16 cellular contexts compared by ENCODE assay signal in the genomic region with DNA sequence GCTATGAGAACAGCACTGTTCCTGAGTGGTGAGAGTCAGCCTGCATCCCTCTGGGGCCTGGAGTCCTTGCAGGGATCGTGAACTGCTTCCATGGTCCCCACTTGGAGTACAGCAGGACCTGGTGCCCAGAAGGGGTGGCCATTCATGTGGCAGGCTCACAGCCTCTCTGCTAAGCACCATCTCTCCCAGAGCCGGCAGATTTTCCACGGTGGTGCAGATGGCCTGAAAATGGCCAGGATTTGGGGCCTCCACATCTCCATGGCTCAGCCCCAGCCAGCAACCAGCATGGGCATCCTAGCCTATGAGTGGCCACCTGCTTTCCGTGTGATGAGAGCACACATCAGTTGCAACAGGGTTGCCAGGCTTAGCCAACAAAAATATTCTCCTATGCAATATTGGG. TPM values are rescaled to one million over a fixed set of nuclear protein-coding genes. Genes with fewer than 3 reads are reported as not detected.
DNase-seq lines count a peak whose midpoint lies in the region; ATAC-seq lines count a peak whose summit lies in the region.
"Had no signal": no experiment of that assay in that cellular context is flagged by ENCODE, and none has a peak within 500 bp of the region (broad histone marks: within the 10 kb centered on the region; RNA-seq: fewer than 3 reads in every experiment).

No MANE protein-coding gene starts in this region.

- peak overlapping the region in 1 of 4 donors; percentile 55 for H3K4me3 Mint-ChIP-seq in CD4-positive, CD25-positive, alpha-beta regulatory T cell
- H3K4me3 Mint-ChIP-seq in activated naive CD8-positive, alpha-beta T cell treated with anti-CD3 and anti-CD28 coated beads, Interleukin-2, amount 50 U/mL, for 24 hours, result no peak overlapping the region
- peak overlapping the region in 4 of 10 donors; percentile 14 to 68 (median 52) for H3K4me3 Mint-ChIP-seq in naive thymus-derived CD4-positive, alpha-beta T cell
- H3K4me3 Mint-ChIP-seq: B cell; CD8-positive, alpha-beta T cell; HFFc6 had no signal

- H3K4me1 Mint-ChIP-seq in CD4-positive, CD25-positive, alpha-beta regulatory T cell, result peaks cover 42 to 98% (median 60%) of the 10 kb centered on the region in 4 donors
- peaks cover 95% of the 10 kb centered on the region for H3K4me1 Mint-ChIP-seq in activated naive CD8-positive, alpha-beta T cell treated with anti-CD3 and anti-CD28 coated beads, Interleukin-2, amount 50 U/mL, for 24 hours
- peaks cover 86 to 100% (median 98%) of the 10 kb centered on the region in 7 donors for H3K4me1 Mint-ChIP-seq in naive thymus-derived CD4-positive, alpha-beta T cell

- peaks cover 5% of the 10 kb centered on the region for H3K27me3 Mint-ChIP-seq in CD4-positive, CD25-positive, alpha-beta regulatory T cell
- H3K27me3 Mint-ChIP-seq in activated naive CD8-positive, alpha-beta T cell treated with anti-CD3 and anti-CD28 coated beads, Interleukin-2, amount 50 U/mL, for 24 hours, result no peaks in the 10 kb centered on the region
- H3K27me3 Mint-ChIP-seq in naive thymus-derived CD4-positive, alpha-beta T cell, result no peaks in the 10 kb centered on the region
- H3K27me3 Mint-ChIP-seq: B cell had no signal

- peak overlapping the region in 2 of 3 donors; percentile 56 to 87 for H3K27ac Mint-ChIP-seq in CD4-positive, CD25-positive, alpha-beta regulatory T cell
- H3K27ac Mint-ChIP-seq in activated naive CD8-positive, alpha-beta T cell treated with anti-CD3 and anti-CD28 coated beads, Interleukin-2, amount 50 U/mL, for 24 hours, result peak overlapping the region; percentile 83
- H3K27ac Mint-ChIP-seq in naive thymus-derived CD4-positive, alpha-beta T cell, result peak overlapping the region in 8 of 9 donors; percentile 22 to 100 (median 78)
- H3K27ac Mint-ChIP-seq: HFFc6 had no signal

- no peak for DNase-seq in CD4-positive, CD25-positive, alpha-beta regulatory T cell
- DNase-seq in G401 (ENCODE audit: low spot score) (peak; percentile 82), NCI-H128 (lab: John Stamatoyannopoulos, UW; ENCODE audit: unreplicated experiment) (no peak), medulla oblongata (ENCODE audit: extremely low spot score) (no peak), DMS53 (lab: John Stamatoyannopoulos, UW) (no peak)
- DNase-seq in activated naive CD8-positive, alpha-beta T cell treated with anti-CD3 and anti-CD28 coated beads, Interleukin-2, amount 50 U/mL, for 24 hours, result no peak
- no peak for DNase-seq in naive thymus-derived CD4-positive, alpha-beta T cell
- no peak for DNase-seq in central memory CD4-positive, alpha-beta T cell
- DNase-seq: HFFc6, KBM-7, NCI-H1092, NCI-H1694 treated with DMSO at 0.1 percent for 48 hours, NCI-H69, PC-9 had no signal

- H3K27ac ChIP-seq in CD4-positive, CD25-positive, alpha-beta regulatory T cell (ENCODE audit: insufficient read depth, low read length, poor library complexity, severe bottlenecking), result no peak overlapping the region
- H3K27ac ChIP-seq in naive thymus-derived CD4-positive, alpha-beta T cell (ENCODE audit: low read depth, low read length), result no peak overlapping the region
- H3K27ac ChIP-seq: PC-9 had no signal

- no peaks in the 10 kb centered on the region for H3K27me3 ChIP-seq in CD4-positive, CD25-positive, alpha-beta regulatory T cell (ENCODE audit: control insufficient read depth, insufficient read depth, low read length)
- no peaks in the 10 kb centered on the region for H3K27me3 ChIP-seq in naive thymus-derived CD4-positive, alpha-beta T cell (ENCODE audit: control insufficient read depth in 2 of 2, insufficient read depth in 2 of 2, low read length in 2 of 2)

- in situ Hi-C loops in G401 (cut with HindIII; ENCODE audit: low sequenced_read_pairs), result no loop called here

- no peaks in the 10 kb centered on the region for H3K9me3 ChIP-seq in CD4-positive, CD25-positive, alpha-beta regulatory T cell (ENCODE audit: control insufficient read depth in 2 of 2, low read length in 2 of 2)
- no peaks in the 10 kb centered on the region for H3K9me3 ChIP-seq in naive thymus-derived CD4-positive, alpha-beta T cell (ENCODE audit: control insufficient read depth in 2 of 3, low read length in 3 of 3)

- no peaks in the 10 kb centered on the region for H3K36me3 ChIP-seq in CD4-positive, CD25-positive, alpha-beta regulatory T cell (ENCODE audit: control insufficient read depth, insufficient read depth, low read length)
- no peaks in the 10 kb centered on the region for H3K36me3 ChIP-seq in naive thymus-derived CD4-positive, alpha-beta T cell (ENCODE audit: control insufficient read depth in 2 of 3, insufficient read depth in 3 of 3, low read length in 3 of 3)

- CTCF ChIA-PET in naive thymus-derived CD4-positive, alpha-beta T cell (lab: Charles Lee), result interaction anchor here (1.1 to 2.7 kb wide), 3 partner anchors 17 to 103 kb away, joined by 3 to 24 read pairs (median 3); no protein-coding TSS in a partner anchor

- peaks cover 0 to 1% (median 0%) of the 10 kb centered on the region in 7 donors for H3K9me3 Mint-ChIP-seq in CD4-positive, CD25-positive, alpha-beta regulatory T cell
- no peaks in the 10 kb centered on the region for H3K9me3 Mint-ChIP-seq in activated naive CD8-positive, alpha-beta T cell treated with anti-CD3 and anti-CD28 coated beads, Interleukin-2, amount 50 U/mL, for 24 hours
- H3K9me3 Mint-ChIP-seq in naive thymus-derived CD4-positive, alpha-beta T cell, result peaks cover 0 to 16% (median 6%) of the 10 kb centered on the region in 11 donors
- H3K9me3 Mint-ChIP-seq: HFFc6 had no signal

- POLR2A ChIA-PET in naive thymus-derived CD4-positive, alpha-beta T cell (lab: Charles Lee), result interaction anchor here (1.1 to 13.1 kb wide), 5 partner anchors 8 to 39 kb away, joined by 3 to 139 read pairs (median 21); no protein-coding TSS in a partner anchor

- H3K36me3 Mint-ChIP-seq in CD4-positive, CD25-positive, alpha-beta regulatory T cell, result peaks cover 5% of the 10 kb centered on the region
- H3K36me3 Mint-ChIP-seq in activated naive CD8-positive, alpha-beta T cell treated with anti-CD3 and anti-CD28 coated beads, Interleukin-2, amount 50 U/mL, for 24 hours (ENCODE audit: low read depth), result peaks cover 3% of the 10 kb centered on the region
- peaks cover 0 to 21% (median 0%) of the 10 kb centered on the region in 5 donors for H3K36me3 Mint-ChIP-seq in naive thymus-derived CD4-positive, alpha-beta T cell
- H3K36me3 Mint-ChIP-seq: CD8-positive, alpha-beta T cell had no signal

- intact Hi-C loops in naive thymus-derived CD4-positive, alpha-beta T cell (cut with micrococcal nuclease), result loop anchor here in 1 of 2 donors (2.0 kb wide), 1 partner anchor 17 kb away; no protein-coding TSS in a partner anchor

- no peak overlapping the region for H3K4me3 ChIP-seq in CD4-positive, CD25-positive, alpha-beta regulatory T cell (ENCODE audit: low read depth, low read length)
- H3K4me3 ChIP-seq in naive thymus-derived CD4-positive, alpha-beta T cell (ENCODE audit: low read length), result no peak overlapping the region
- H3K4me3 ChIP-seq: PC-9 had no signal

- no peak for ATAC-seq in CD4-positive, CD25-positive, alpha-beta regulatory T cell (ENCODE audit: low read depth in 2 of 2)
- ATAC-seq in activated naive CD8-positive, alpha-beta T cell treated with anti-CD3 and anti-CD28 coated beads, Interleukin-2, amount 50 U/mL, for 24 hours, result no peak
- no peak for ATAC-seq in naive thymus-derived CD4-positive, alpha-beta T cell
- ATAC-seq: CD8-positive, alpha-beta T cell had no signal

- H3K4me1 ChIP-seq in CD4-positive, CD25-positive, alpha-beta regulatory T cell (ENCODE audit: control insufficient read depth, insufficient read depth, low read length, poor library complexity, severe bottlenecking), result peaks cover 74% of the 10 kb centered on the region
- H3K4me1 ChIP-seq in naive thymus-derived CD4-positive, alpha-beta T cell (ENCODE audit: control insufficient read depth in 2 of 2, insufficient read depth in 2 of 2, low read length in 2 of 2), result peaks cover 86 to 95% of the 10 kb centered on the region in 2 donors

RNA-seq across cellular contexts. Expression of a gene that starts 33.9 kb away (rescaled TPM):
- total RNA-seq in CD4-positive, CD25-positive, alpha-beta regulatory T cell, result 480 TPM
- 100 to 1,000 TPM in 1 of 4 donors, 10 to 100 TPM in 3; 67.5 to 108 (median 90.2) TPM for polyA plus RNA-seq in CD4-positive, CD25-positive, alpha-beta regulatory T cell
- 2.2 and 2.3 TPM in 2 replicates for total RNA-seq in G401 (2014; rRNA removed; shearing (Covaris generic))
- 100 to 1,000 TPM; 389 to 465 (median 460) TPM for total RNA-seq in naive thymus-derived CD4-positive, alpha-beta T cell
- polyA plus RNA-seq in naive thymus-derived CD4-positive, alpha-beta T cell, result 100 to 1,000 TPM; 114 to 268 TPM
- total RNA-seq: HFFc6 had no signal

Comparison
In these comparisons a context has a peak if more than half of its experiments do, and no peak if none do; other contexts are left out.
1. RNA of a gene that starts 33.9 kb away (total RNA-seq): 480 TPM in CD4-positive, CD25-positive, alpha-beta regulatory T cell (single experiment) and 389 to 465 TPM in naive thymus-derived CD4-positive, alpha-beta T cell; 2.2 to 2.3 TPM in G401; every median in the first group is over 100 times any median in the second.
2. Peak in every context shown above with its lines, with median percentiles within 50 percentile points of each other: H3K27ac Mint-ChIP-seq.